1 cellular context compared by ENCODE assay signal in the genomic region with DNA sequence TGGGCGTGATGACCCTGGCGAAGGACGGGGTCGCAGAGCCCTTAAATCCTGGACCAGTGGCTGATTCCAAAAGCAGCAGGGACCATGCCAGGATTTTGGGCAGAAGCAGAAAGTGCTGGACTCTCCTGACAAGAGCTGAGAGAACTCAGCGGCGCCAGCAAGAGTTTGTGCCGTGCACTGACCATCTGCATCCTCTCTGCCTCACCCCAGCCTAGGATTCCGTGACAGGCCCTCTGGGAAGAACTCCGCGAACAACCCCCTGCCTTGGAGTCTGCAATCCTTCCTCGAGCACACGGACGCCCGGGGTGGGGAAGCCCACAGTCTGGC.
TF ChIP-seq lines count a peak whose summit lies in the region.

No MANE protein-coding gene starts in this region.

TF ChIP-seq in H1, 55 proteins besides CTCF, POLR2A, EP300 and RAD21:
- TF ChIP-seq RFX5 (IDR thresholded peaks at IDR 0.05; ENCODE audit: borderline replicate concordance, low read depth, low read length) (no peak), HDAC2 (IDR thresholded peaks at IDR 0.05; ENCODE audit: borderline replicate concordance in 1 of 2, low read depth in 2 of 2, low read length in 2 of 2) (no peak)
TF ChIP-seq in H1: peak in this region for 0.
